23 cellular contexts compared by ENCODE assay signal in the genomic region with DNA sequence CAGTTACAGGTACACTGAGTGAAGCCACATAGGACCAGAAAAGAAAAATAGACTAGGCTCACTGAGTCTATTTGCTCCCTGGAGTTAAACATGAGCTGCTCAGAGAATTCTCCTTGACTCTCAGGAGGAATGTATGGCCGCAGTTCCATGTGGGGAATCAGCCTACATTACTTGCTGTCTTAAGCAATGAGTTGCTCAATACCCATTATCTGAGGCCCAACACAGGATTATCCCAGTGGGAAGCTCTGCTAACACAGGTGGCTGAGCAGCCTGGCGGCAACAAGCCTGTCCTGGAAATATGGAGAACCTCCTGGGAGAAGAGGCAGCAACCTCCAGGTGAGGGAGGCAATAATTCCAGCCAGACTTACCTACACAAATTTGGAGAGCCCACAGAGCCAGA.
"Had no signal": no experiment of that assay in that cellular context is flagged by ENCODE, and none has a peak within 500 bp of the region (broad histone marks: within the 10 kb centered on the region; RNA-seq: fewer than 3 reads in every experiment).

No MANE protein-coding gene starts in this region.

- ATAC-seq: activated T-cell treated with anti-CD3 and anti-CD28 coated beads, Interleukin-2, amount 50 U/mL, for 72 hours; gastrocnemius medialis; left colon; T-cell; upper lobe of right lung had no signal

- H3K4me1 ChIP-seq: thyroid gland had no signal

- H3K9me3 ChIP-seq: esophagus muscularis mucosa, gastrocnemius medialis, thyroid gland, upper lobe of right lung had no signal

- H3K36me3 Mint-ChIP-seq: activated CD4-positive, alpha-beta memory T cell treated with anti-CD3 and anti-CD28 coated beads for 36 hours; activated naive CD8-positive, alpha-beta T cell treated with anti-CD3 and anti-CD28 coated beads, Interleukin-2, amount 10 ng/mL, durations not matched to agents 7 days and 5 days; naive B cell; T-cell had no signal

- H3K27ac ChIP-seq: esophagus muscularis mucosa, gastrocnemius medialis, thyroid gland, upper lobe of right lung had no signal

- DNase-seq: activated CD4-positive, alpha-beta memory T cell treated with anti-CD3 and anti-CD28 coated beads for 36 hours; activated CD4-positive, alpha-beta T cell treated with anti-CD3 and anti-CD28 coated beads for 48 hours; activated CD4-positive, CD25-positive, alpha-beta regulatory T cell; activated effector memory CD4-positive, alpha-beta T cell treated with Interleukin-2 at 50 U/mL for 16 hours; activated naive CD4-positive, alpha-beta T cell treated with anti-CD3 and anti-CD28 coated beads for 36 hours; activated naive CD8-positive, alpha-beta T cell treated with anti-CD3 and anti-CD28 coated beads, Interleukin-2, amount 10 ng/mL, durations not matched to agents 7 days and 5 days; activated T-cell treated with anti-CD3 and anti-CD28 coated beads, Interleukin-2, amount 50 U/mL, for 72 hours; dermis blood vessel endothelial cell; effector CD8-positive, alpha-beta T cell; gastrocnemius medialis; head of caudate nucleus; left colon; mesenchymal stem cell; naive B cell; stimulated activated CD4-positive, alpha-beta T cell treated with anti-CD3 and anti-CD28 coated beads, Interleukin-12 subunit alpha, Interleukin-12 subunit beta, amount 100 ng/mL, for 4 hours; substantia nigra; T-cell; thyroid gland; upper lobe of right lung had no signal

- H3K27me3 Mint-ChIP-seq: activated CD4-positive, alpha-beta memory T cell treated with anti-CD3 and anti-CD28 coated beads for 36 hours; T-cell had no signal

- H3K4me1 Mint-ChIP-seq: activated naive CD8-positive, alpha-beta T cell treated with anti-CD3 and anti-CD28 coated beads, Interleukin-2, amount 10 ng/mL, durations not matched to agents 7 days and 5 days; naive B cell; neural crest cell; T-cell had no signal

- H3K36me3 ChIP-seq: esophagus muscularis mucosa, gastrocnemius medialis, thyroid gland, upper lobe of right lung had no signal

- H3K4me3 Mint-ChIP-seq: activated CD4-positive, alpha-beta memory T cell treated with anti-CD3 and anti-CD28 coated beads for 36 hours; activated naive CD4-positive, alpha-beta T cell treated with anti-CD3 and anti-CD28 coated beads for 36 hours; activated naive CD8-positive, alpha-beta T cell treated with anti-CD3 and anti-CD28 coated beads, Interleukin-2, amount 10 ng/mL, durations not matched to agents 7 days and 5 days; activated T-cell treated with anti-CD3 and anti-CD28 coated beads, Interleukin-2, amount 50 U/mL, for 72 hours; naive B cell; neural crest cell; stimulated activated naive CD8-positive, alpha-beta T cell treated with anti-CD3 and anti-CD28 coated beads, Interleukin-15, Interleukin-2, amounts not matched to agents 100 ng/mL and 50 ng/mL, for 24 hours; T-cell had no signal

- H3K27ac Mint-ChIP-seq: activated CD4-positive, alpha-beta memory T cell treated with anti-CD3 and anti-CD28 coated beads for 36 hours; activated naive CD4-positive, alpha-beta T cell treated with anti-CD3 and anti-CD28 coated beads for 36 hours; activated naive CD8-positive, alpha-beta T cell treated with anti-CD3 and anti-CD28 coated beads, Interleukin-2, amount 10 ng/mL, durations not matched to agents 7 days and 5 days; activated T-cell treated with anti-CD3 and anti-CD28 coated beads, Interleukin-2, amount 50 U/mL, for 72 hours; progenitor cell of endocrine pancreas; stimulated activated naive CD8-positive, alpha-beta T cell treated with anti-CD3 and anti-CD28 coated beads, Interleukin-15, Interleukin-2, amounts not matched to agents 100 ng/mL and 50 ng/mL, for 24 hours; T-cell had no signal

- H3K9me3 Mint-ChIP-seq: activated CD4-positive, alpha-beta memory T cell treated with anti-CD3 and anti-CD28 coated beads for 36 hours; activated naive CD4-positive, alpha-beta T cell treated with anti-CD3 and anti-CD28 coated beads for 36 hours; activated naive CD8-positive, alpha-beta T cell treated with anti-CD3 and anti-CD28 coated beads, Interleukin-2, amount 10 ng/mL, durations not matched to agents 7 days and 5 days; activated T-cell treated with anti-CD3 and anti-CD28 coated beads, Interleukin-2, amount 50 U/mL, for 72 hours; naive B cell; stimulated activated naive CD8-positive, alpha-beta T cell treated with anti-CD3 and anti-CD28 coated beads, Interleukin-15, Interleukin-2, amounts not matched to agents 100 ng/mL and 50 ng/mL, for 24 hours; T-cell had no signal

- H3K27me3 ChIP-seq: esophagus muscularis mucosa, gastrocnemius medialis, thyroid gland, upper lobe of right lung had no signal

- H3K4me3 ChIP-seq: esophagus muscularis mucosa, gastrocnemius medialis, thyroid gland, upper lobe of right lung had no signal
